Comparison of ENCODE assay signal across 13 cellular contexts in genomic region chr1:214241060-214241459, GRCh38. TPM values are rescaled to one million over a fixed set of nuclear protein-coding genes. Genes with fewer than 3 reads are reported as not detected.
DNase-seq lines count a peak whose midpoint lies in the region; ATAC-seq, FAIRE-seq and TF ChIP-seq lines count a peak whose summit lies in the region.
"Had no signal": no experiment of that assay in that cellular context is flagged by ENCODE, and none has a peak within 500 bp of the region (broad histone marks: within the 10 kb centered on the region; RNA-seq: fewer than 3 reads in every experiment).

No MANE protein-coding gene starts in this region.

- ATAC-seq in HG03175 (IDR thresholded peaks at IDR 0.05; ENCODE audit: unreplicated experiment): no peak

- CTCF ChIA-PET in A673 (lab: Charles Lee): no interaction called here

- H3K9me3 ChIP-seq in A673 (ENCODE audit: low read depth, low read length, poor library complexity, severe bottlenecking) (no peaks in the 10 kb centered on the region), WERI-Rb-1 (ENCODE audit: severe bottlenecking) (no peaks in the 10 kb centered on the region)

- H3K4me3 ChIP-seq in A673 (ENCODE audit: low read depth, low read length, poor library complexity, severe bottlenecking): no peak overlapping the region
- H3K4me3 ChIP-seq in fibroblast of pulmonary artery (replicated peaks; ENCODE audit: low read depth, low read length): no peak overlapping the region
- H3K4me3 ChIP-seq in WERI-Rb-1 (ENCODE audit: low read depth, low read length): no peak overlapping the region
- H3K4me3 ChIP-seq: BLaER1 had no signal

- POLR2A ChIA-PET in A673 (lab: Charles Lee; ENCODE audit: low non-redundant PET): no interaction called here

- TF ChIP-seq CTCF in A673 (conservative IDR thresholded peaks at IDR 0.05; ENCODE audit: low read depth, low read length) (no peak), fibroblast of pulmonary artery (IDR thresholded peaks at IDR 0.05; ENCODE audit: low read length, missing control alignments) (no peak), WERI-Rb-1 (IDR thresholded peaks at IDR 0.05; ENCODE audit: low read depth, low read length) (no peak)

- no peak overlapping the region for H3K27ac ChIP-seq in A673 (ENCODE audit: low read depth, low read length, poor library complexity, severe bottlenecking)
- H3K27ac ChIP-seq in WERI-Rb-1: no peak overlapping the region
- H3K27ac ChIP-seq: BLaER1 had no signal

- H3K36me3 ChIP-seq in A673 (ENCODE audit: insufficient read depth, low read length, poor library complexity, severe bottlenecking): no peaks in the 10 kb centered on the region
- no peaks in the 10 kb centered on the region for H3K36me3 ChIP-seq in WERI-Rb-1
- H3K36me3 ChIP-seq: BLaER1 had no signal

- intact Hi-C loops in A673 (cut with micrococcal nuclease; ENCODE audit: unreplicated experiment): no loop called here

- peak; percentile 20 for DNase-seq in A673 (ENCODE audit: low spot score)
- DNase-seq in HCEC 1CT: peak; percentile 44
- peak; percentile 35 for DNase-seq in fibroblast of pulmonary artery (ENCODE audit: low read depth)
- no peak for DNase-seq in WERI-Rb-1
- DNase-seq in UCSD-AML1 (lab: John Stamatoyannopoulos, UW; ENCODE audit: unreplicated experiment): no peak
- DNase-seq: CD8-positive, alpha-beta memory T cell; Karpas-422; NCI-H146; NCI-H2081 treated with DMSO at 0.1 percent for 48 hours; NCI-H526 treated with DMSO at 0.1 percent for 48 hours had no signal

- no TSS peak for BruUV-seq in A673 (replicated peaks; lab: Mats Ljungman, UMichigan)

- H3K4me1 ChIP-seq in A673 (ENCODE audit: insufficient read depth, low read length, poor library complexity, severe bottlenecking): no peaks in the 10 kb centered on the region

- peak; percentile 71 for FAIRE-seq in TTC549 (lab: Jason Lieb, UNC)

- peaks cover 13% of the 10 kb centered on the region for H3K27me3 ChIP-seq in A673 (replicated peaks; ENCODE audit: insufficient read depth, low read depth, low read length, poor library complexity)
- H3K27me3 ChIP-seq in WERI-Rb-1 (ENCODE audit: insufficient read depth, low read depth, severe bottlenecking): no peaks in the 10 kb centered on the region
- H3K27me3 ChIP-seq: BLaER1 had no signal

RNA-seq across cellular contexts. Expression of gene SMYD2, which starts 39.9 kb away (rescaled TPM):
- 24.2 and 25.8 TPM in 2 replicates for total RNA-seq in A673 (2021)

Comparison
In these comparisons a context has a peak if more than half of its experiments do, and no peak if none do; other contexts are left out.
1. DNase-seq: peak in A673 (single experiment), HCEC 1CT (single experiment) and fibroblast of pulmonary artery (single experiment); none in WERI-Rb-1 (single experiment) and UCSD-AML1 (single experiment).